ENCODE assay signal across 23 cellular contexts in the genomic region with DNA sequence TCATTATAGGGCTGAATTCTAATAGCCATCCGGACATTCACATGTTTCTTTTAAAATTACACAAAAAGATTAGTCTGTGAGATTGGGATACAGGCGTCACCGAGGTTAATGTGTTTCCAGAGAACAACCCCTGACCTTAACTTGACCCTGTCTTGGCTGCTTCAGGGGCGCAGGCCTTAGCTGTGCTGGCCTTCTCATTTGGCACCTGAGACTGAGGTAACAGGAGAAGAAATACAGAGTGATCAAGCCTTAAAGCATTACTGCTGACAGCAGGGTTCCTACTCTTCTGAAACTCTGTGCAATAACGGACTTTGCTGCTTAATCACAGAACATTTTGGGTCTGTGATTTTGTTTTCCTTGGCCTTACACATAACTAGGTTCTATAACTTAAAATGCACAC.
DNase-seq lines count a peak whose midpoint lies in the region; ATAC-seq and TF ChIP-seq lines count a peak whose summit lies in the region.
"Had no signal": no experiment of that assay in that cellular context is flagged by ENCODE, and none has a peak within 500 bp of the region (broad histone marks: within the 10 kb centered on the region; RNA-seq: fewer than 3 reads in every experiment).

No MANE protein-coding gene starts in this region.

- no peaks in the 10 kb centered on the region for H3K27me3 Mint-ChIP-seq in brain
- H3K27me3 Mint-ChIP-seq in mesothelial cell of epicardium (ENCODE audit: low read depth): no peaks in the 10 kb centered on the region
- H3K27me3 Mint-ChIP-seq in type B pancreatic cell: no peaks in the 10 kb centered on the region
- no peaks in the 10 kb centered on the region for H3K27me3 Mint-ChIP-seq in activated CD4-positive, alpha-beta T cell treated with anti-CD3 and anti-CD28 coated beads, Interleukin-2, amount 10 ng/mL, durations not matched to agents 24 days and 14 days
- H3K27me3 Mint-ChIP-seq: CD4-positive, CD25-positive, alpha-beta regulatory T cell had no signal

- no peak for ATAC-seq in left ventricle myocardium superior
- ATAC-seq in stimulated activated effector memory CD8-positive, alpha-beta T cell treated with anti-CD3 and anti-CD28 coated beads, Interleukin-12 subunit alpha, Interleukin-12 subunit beta, amount 100 ng/mL, for 72 hours: no peak
- ATAC-seq: GM23338 had no signal

- H3K4me3 ChIP-seq in cardiac muscle cell: no peak overlapping the region
- H3K4me3 ChIP-seq: BLaER1, GM23338, SK-N-MC had no signal

- H3K36me3 Mint-ChIP-seq in brain (peaks cover 74% of the 10 kb centered on the region), mesothelial cell of epicardium (peaks cover 24% of the 10 kb centered on the region), type B pancreatic cell (peaks cover 34% of the 10 kb centered on the region)
- peaks cover 10% of the 10 kb centered on the region for H3K36me3 Mint-ChIP-seq in activated CD4-positive, alpha-beta T cell treated with anti-CD3 and anti-CD28 coated beads, Interleukin-2, amount 10 ng/mL, durations not matched to agents 24 days and 14 days (ENCODE audit: low read depth)
- no peaks in the 10 kb centered on the region for H3K36me3 Mint-ChIP-seq in stimulated activated effector memory CD8-positive, alpha-beta T cell treated with anti-CD3 and anti-CD28 coated beads, Interleukin-12 subunit alpha, Interleukin-12 subunit beta, amount 100 ng/mL, for 72 hours

- H3K36me3 ChIP-seq in cardiac muscle cell: peaks cover 3% of the 10 kb centered on the region
- H3K36me3 ChIP-seq: BLaER1 had no signal

- H3K4me1 ChIP-seq in cardiac muscle cell (ENCODE audit: low read depth): peaks cover 23% of the 10 kb centered on the region
- H3K4me1 ChIP-seq: BLaER1 had no signal

- DNase-seq in cardiac muscle cell (ENCODE audit: low read depth in 1 of 2, low spot score in 1 of 2) (peak in 1 of 2 donors; percentile 17), left ventricle myocardium superior (no peak), mesothelial cell of epicardium (ENCODE audit: low spot score in 2 of 2, unreplicated experiment in 2 of 2) (no peak), type B pancreatic cell (ENCODE audit: extremely low spot score, unreplicated experiment) (no peak), head of caudate nucleus (no peak)
- DNase-seq in activated CD4-positive, alpha-beta T cell treated with anti-CD3 and anti-CD28 coated beads, Interleukin-2, amount 10 ng/mL, durations not matched to agents 24 days and 14 days: no peak
- no peak for DNase-seq in stimulated activated effector memory CD8-positive, alpha-beta T cell treated with anti-CD3 and anti-CD28 coated beads, Interleukin-12 subunit alpha, Interleukin-12 subunit beta, amount 100 ng/mL, for 72 hours (ENCODE audit: low spot score in 2 of 2)
- DNase-seq: CD4-positive, CD25-positive, alpha-beta regulatory T cell; H9; KG1; NCI-H1048; NCI-H1417; NCI-H1694; NCI-H2029 treated with DMSO at 0.1 percent for 48 hours; NCI-H446 treated with DMSO at 0.1 percent for 48 hours; NCI-H526; NCI-H82; RPMI8226; SIG-M5 had no signal

- H3K4me3 Mint-ChIP-seq in brain (no peak overlapping the region), mesothelial cell of epicardium (no peak overlapping the region), type B pancreatic cell (peak overlapping the region; percentile 31)
- no peak overlapping the region for H3K4me3 Mint-ChIP-seq in activated CD4-positive, alpha-beta T cell treated with anti-CD3 and anti-CD28 coated beads, Interleukin-2, amount 10 ng/mL, durations not matched to agents 24 days and 14 days
- H3K4me3 Mint-ChIP-seq in stimulated activated effector memory CD8-positive, alpha-beta T cell treated with anti-CD3 and anti-CD28 coated beads, Interleukin-12 subunit alpha, Interleukin-12 subunit beta, amount 100 ng/mL, for 72 hours: no peak overlapping the region
- H3K4me3 Mint-ChIP-seq: CD4-positive, CD25-positive, alpha-beta regulatory T cell; GM23338; H9 had no signal

- H3K27ac ChIP-seq in cardiac muscle cell: peak overlapping the region; percentile 78
- H3K27ac ChIP-seq: BLaER1, SK-N-MC had no signal

- H3K27ac Mint-ChIP-seq in brain (peak overlapping the region in 3 of 5 experiments; percentile 33 to 66 (median 39)), mesothelial cell of epicardium (peak overlapping the region; percentile 73), type B pancreatic cell (no peak overlapping the region)
- H3K27ac Mint-ChIP-seq in activated CD4-positive, alpha-beta T cell treated with anti-CD3 and anti-CD28 coated beads, Interleukin-2, amount 10 ng/mL, durations not matched to agents 24 days and 14 days: no peak overlapping the region
- H3K27ac Mint-ChIP-seq in stimulated activated effector memory CD8-positive, alpha-beta T cell treated with anti-CD3 and anti-CD28 coated beads, Interleukin-12 subunit alpha, Interleukin-12 subunit beta, amount 100 ng/mL, for 72 hours: no peak overlapping the region
- H3K27ac Mint-ChIP-seq: GM23338 had no signal

- peaks cover 23% of the 10 kb centered on the region for H3K4me1 Mint-ChIP-seq in brain
- H3K4me1 Mint-ChIP-seq in mesothelial cell of epicardium: peaks cover 12% of the 10 kb centered on the region
- peaks cover 29% of the 10 kb centered on the region for H3K4me1 Mint-ChIP-seq in type B pancreatic cell (ENCODE audit: unreplicated experiment)
- H3K4me1 Mint-ChIP-seq in activated CD4-positive, alpha-beta T cell treated with anti-CD3 and anti-CD28 coated beads, Interleukin-2, amount 10 ng/mL, durations not matched to agents 24 days and 14 days: peaks cover 10% of the 10 kb centered on the region
- peaks cover 20% of the 10 kb centered on the region for H3K4me1 Mint-ChIP-seq in stimulated activated effector memory CD8-positive, alpha-beta T cell treated with anti-CD3 and anti-CD28 coated beads, Interleukin-12 subunit alpha, Interleukin-12 subunit beta, amount 100 ng/mL, for 72 hours

- TF ChIP-seq CTCF in cardiac muscle cell (IDR thresholded peaks at IDR 0.05; ENCODE audit: low read depth, low read length) (no peak), brain (conservative IDR thresholded peaks at IDR 0.05) (no peak), mesothelial cell of epicardium (IDR thresholded peaks at IDR 0.05; ENCODE audit: unreplicated experiment) (no peak), type B pancreatic cell (conservative IDR thresholded peaks at IDR 0.05) (no peak)

- intact Hi-C loops in left ventricle myocardium superior (cut with micrococcal nuclease): no loop called here
- intact Hi-C loops in head of caudate nucleus (cut with DNase I): no loop called here
- intact Hi-C loops in activated CD4-positive, alpha-beta T cell treated with anti-CD3 and anti-CD28 coated beads, Interleukin-2, amount 10 ng/mL, durations not matched to agents 24 days and 14 days (cut with micrococcal nuclease): no loop called here

- H3K9me3 ChIP-seq in cardiac muscle cell (ENCODE audit: low read depth): no peaks in the 10 kb centered on the region
- H3K9me3 ChIP-seq: BLaER1 had no signal

- no peaks in the 10 kb centered on the region for H3K9me3 Mint-ChIP-seq in brain
- H3K9me3 Mint-ChIP-seq in mesothelial cell of epicardium: no peaks in the 10 kb centered on the region
- no peaks in the 10 kb centered on the region for H3K9me3 Mint-ChIP-seq in type B pancreatic cell
- H3K9me3 Mint-ChIP-seq in activated CD4-positive, alpha-beta T cell treated with anti-CD3 and anti-CD28 coated beads, Interleukin-2, amount 10 ng/mL, durations not matched to agents 24 days and 14 days: no peaks in the 10 kb centered on the region
- no peaks in the 10 kb centered on the region for H3K9me3 Mint-ChIP-seq in stimulated activated effector memory CD8-positive, alpha-beta T cell treated with anti-CD3 and anti-CD28 coated beads, Interleukin-12 subunit alpha, Interleukin-12 subunit beta, amount 100 ng/mL, for 72 hours
- H3K9me3 Mint-ChIP-seq: CD4-positive, CD25-positive, alpha-beta regulatory T cell; GM23338; H9 had no signal

- H3K27me3 ChIP-seq in cardiac muscle cell: no peaks in the 10 kb centered on the region
- H3K27me3 ChIP-seq: BLaER1 had no signal

Comparison
In these comparisons a context has a peak if more than half of its experiments do, and no peak if none do; other contexts are left out.
1. H3K27ac Mint-ChIP-seq: peak in brain (3 of 5) and mesothelial cell of epicardium (single experiment); none in type B pancreatic cell (single experiment), activated CD4-positive, alpha-beta T cell treated with anti-CD3 and anti-CD28 coated beads, Interleukin-2, amount 10 ng/mL, durations not matched to agents 24 days and 14 days (single experiment) and stimulated activated effector memory CD8-positive, alpha-beta T cell treated with anti-CD3 and anti-CD28 coated beads, Interleukin-12 subunit alpha, Interleukin-12 subunit beta, amount 100 ng/mL, for 72 hours (single experiment).